In genomic region chr6:111606620-111607115, GRCh38 we compare ENCODE assay signal across 8 cellular contexts. TPM values are rescaled to one million over a fixed set of nuclear protein-coding genes. Genes with fewer than 3 reads are reported as not detected.
A peak's percentile ranks its signal among the peaks of the same experiment; 100 is the strongest.
DNase-seq lines count a peak whose midpoint lies in the region; ATAC-seq lines count a peak whose summit lies in the region.

No MANE protein-coding gene starts in this region.

- H3K9ac ChIP-seq in iPS-20b (ENCODE audit: low read depth, low read length): peak overlapping the region; percentile 53; the same call in 1 of the 2 replicates

- H3K27ac Mint-ChIP-seq in activated CD4-positive, alpha-beta T cell treated with anti-CD3 and anti-CD28 coated beads, Interleukin-2, amount 10 ng/mL, durations not matched to agents 7 days and 5 days: peak overlapping the region; percentile 92
- H3K27ac Mint-ChIP-seq in activated CD4-positive, alpha-beta memory T cell treated with anti-CD3 and anti-CD28 coated beads, Interleukin-2, amount 10 ng/mL, durations not matched to agents 7 days and 5 days: peak overlapping the region; percentile 92

- H3K4me3 Mint-ChIP-seq in activated CD4-positive, alpha-beta T cell treated with anti-CD3 and anti-CD28 coated beads, Interleukin-2, amount 10 ng/mL, durations not matched to agents 7 days and 5 days: peak overlapping the region; percentile 89
- H3K4me3 Mint-ChIP-seq in activated CD4-positive, alpha-beta memory T cell treated with anti-CD3 and anti-CD28 coated beads, Interleukin-2, amount 10 ng/mL, durations not matched to agents 7 days and 5 days: peak overlapping the region; percentile 82

- no peaks in the 10 kb centered on the region for H3K36me3 ChIP-seq in iPS-20b (ENCODE audit: insufficient read depth, low read depth, low read length)

- no peaks in the 10 kb centered on the region for H3K9me3 ChIP-seq in iPS-20b (ENCODE audit: insufficient read depth, low read depth, low read length)

- peak overlapping the region; percentile 90 for H3K4me3 ChIP-seq in iPS-20b (ENCODE audit: low read length)

- H3K4me1 ChIP-seq in iPS-20b (ENCODE audit: insufficient read depth, low read length): peaks cover 27% of the 10 kb centered on the region

- H3K36me3 Mint-ChIP-seq in activated CD4-positive, alpha-beta T cell treated with anti-CD3 and anti-CD28 coated beads, Interleukin-2, amount 10 ng/mL, durations not matched to agents 7 days and 5 days (ENCODE audit: low read depth): peaks cover 5% of the 10 kb centered on the region
- peaks cover 3% of the 10 kb centered on the region for H3K36me3 Mint-ChIP-seq in activated CD4-positive, alpha-beta memory T cell treated with anti-CD3 and anti-CD28 coated beads, Interleukin-2, amount 10 ng/mL, durations not matched to agents 7 days and 5 days (ENCODE audit: low read depth)

- no peaks in the 10 kb centered on the region for H3K9me3 Mint-ChIP-seq in activated CD4-positive, alpha-beta T cell treated with anti-CD3 and anti-CD28 coated beads, Interleukin-2, amount 10 ng/mL, durations not matched to agents 7 days and 5 days
- peaks cover 2% of the 10 kb centered on the region for H3K9me3 Mint-ChIP-seq in activated CD4-positive, alpha-beta memory T cell treated with anti-CD3 and anti-CD28 coated beads, Interleukin-2, amount 10 ng/mL, durations not matched to agents 7 days and 5 days

- peaks cover 44% of the 10 kb centered on the region for H3K4me1 Mint-ChIP-seq in activated CD4-positive, alpha-beta T cell treated with anti-CD3 and anti-CD28 coated beads, Interleukin-2, amount 10 ng/mL, durations not matched to agents 7 days and 5 days
- H3K4me1 Mint-ChIP-seq in activated CD4-positive, alpha-beta memory T cell treated with anti-CD3 and anti-CD28 coated beads, Interleukin-2, amount 10 ng/mL, durations not matched to agents 7 days and 5 days: peaks cover 41% of the 10 kb centered on the region

- H3K27me3 ChIP-seq in iPS-20b (ENCODE audit: insufficient read depth, low read length): no peaks in the 10 kb centered on the region

- POLR2A ChIA-PET in activated CD4-positive, alpha-beta T cell treated with anti-CD3 and anti-CD28 coated beads, Interleukin-2, amount 10 ng/mL, durations not matched to agents 7 days and 5 days (lab: Charles Lee): no interaction called here
- POLR2A ChIA-PET in activated CD4-positive, alpha-beta memory T cell treated with anti-CD3 and anti-CD28 coated beads, Interleukin-2, amount 10 ng/mL, durations not matched to agents 7 days and 5 days (lab: Charles Lee): interaction anchor here (0.8 to 4.8 kb wide), 12 partner anchors 13 to 733 kb away, joined by 3 to 80 read pairs (median 6); partner anchors contain the start of genes AMD1, GTF3C6 and REV3L

- DNase-seq in activated CD4-positive, alpha-beta T cell treated with anti-CD3 and anti-CD28 coated beads, Interleukin-2, amount 10 ng/mL, durations not matched to agents 7 days and 5 days: no peak
- DNase-seq in activated CD4-positive, alpha-beta T cell treated with anti-CD3 and anti-CD28 coated beads, Interleukin-2, amount 50 U/mL, for 48 hours: no peak
- DNase-seq in activated CD4-positive, alpha-beta memory T cell treated with anti-CD3 and anti-CD28 coated beads, Interleukin-2, amount 10 ng/mL, durations not matched to agents 7 days and 5 days: no peak
- DNase-seq in substantia nigra (lab: John Stamatoyannopoulos, UW) (no peak), NCI-H1436 treated with DMSO at 0.1 percent for 48 hours (lab: John Stamatoyannopoulos, UW) (no peak), amygdala (lab: John Stamatoyannopoulos, UW) (no peak)

- CTCF ChIA-PET in activated CD4-positive, alpha-beta T cell treated with anti-CD3 and anti-CD28 coated beads, Interleukin-2, amount 10 ng/mL, durations not matched to agents 7 days and 5 days (lab: Charles Lee): interaction anchor here (0.6 to 1.9 kb wide), 6 partner anchors 10 to 348 kb away, joined by 3 to 10 read pairs (median 4); a partner anchor contains a TSS
- CTCF ChIA-PET in activated CD4-positive, alpha-beta memory T cell treated with anti-CD3 and anti-CD28 coated beads, Interleukin-2, amount 10 ng/mL, durations not matched to agents 7 days and 5 days (lab: Charles Lee): interaction anchor here (0.7 to 2.0 kb wide), 6 partner anchors 11 to 386 kb away, joined by 3 to 23 read pairs (median 4); a partner anchor contains a TSS

- H3K27ac ChIP-seq in iPS-20b (ENCODE audit: low read length) (no peak overlapping the region), substantia nigra (ENCODE audit: low read depth, low read length, poor library complexity, severe bottlenecking) (peak overlapping the region; percentile 23)

- no peaks in the 10 kb centered on the region for H3K27me3 Mint-ChIP-seq in activated CD4-positive, alpha-beta T cell treated with anti-CD3 and anti-CD28 coated beads, Interleukin-2, amount 10 ng/mL, durations not matched to agents 7 days and 5 days
- no peaks in the 10 kb centered on the region for H3K27me3 Mint-ChIP-seq in activated CD4-positive, alpha-beta memory T cell treated with anti-CD3 and anti-CD28 coated beads, Interleukin-2, amount 10 ng/mL, durations not matched to agents 7 days and 5 days

- ATAC-seq in HG03520 (IDR thresholded peaks at IDR 0.05; ENCODE audit: unreplicated experiment): no peak

RNA-seq across cellular contexts. Expression of gene TRAF3IP2, which starts 1.0 kb away (rescaled TPM):
- 10 to 100 TPM; 30.2 to 34.1 TPM for total RNA-seq in activated CD4-positive, alpha-beta T cell treated with anti-CD3 and anti-CD28 coated beads, Interleukin-2, amount 10 ng/mL, durations not matched to agents 7 days and 5 days
- 10 to 100 TPM; 25.2 to 29.6 TPM for total RNA-seq in activated CD4-positive, alpha-beta memory T cell treated with anti-CD3 and anti-CD28 coated beads, Interleukin-2, amount 10 ng/mL, durations not matched to agents 7 days and 5 days
